1 cellular context compared by ENCODE assay signal in the genomic region with DNA sequence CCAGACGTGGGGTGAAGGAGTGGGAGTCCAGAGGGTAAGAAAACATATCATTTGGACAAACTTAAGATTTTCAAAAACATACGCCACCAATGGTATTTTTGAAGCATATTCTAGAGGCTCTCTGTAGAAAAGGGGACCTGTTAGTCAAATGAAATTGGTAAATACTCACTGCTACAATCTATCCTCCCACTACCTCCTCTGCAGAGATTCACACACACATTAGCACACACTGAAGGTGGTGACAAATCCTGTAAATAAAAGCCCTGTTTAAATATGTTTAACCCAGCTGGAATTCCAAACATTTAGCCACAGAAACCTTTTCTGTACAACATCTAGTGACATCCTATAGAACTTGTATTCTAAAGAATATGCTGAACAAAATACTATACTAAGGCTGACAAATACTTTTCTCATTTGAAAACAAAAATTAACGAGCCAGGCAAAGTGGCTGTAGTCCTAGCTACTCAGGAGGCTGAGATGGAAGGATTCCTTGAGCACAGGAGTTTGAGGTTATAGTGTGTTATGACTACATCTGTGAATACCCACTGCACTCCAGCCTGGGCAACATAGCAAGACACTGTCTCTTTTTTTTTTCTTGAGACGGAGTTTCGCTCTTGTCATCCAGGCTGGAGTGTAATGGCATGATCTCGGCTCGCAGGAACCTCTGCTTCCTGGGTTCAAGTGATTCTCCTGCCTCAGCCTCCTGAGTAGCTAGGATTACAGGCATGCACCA.
TF ChIP-seq lines count a peak whose summit lies in the region.

No MANE protein-coding gene starts in this region.

TF ChIP-seq in HepG2, 621 proteins besides CTCF, POLR2A, EP300 and RAD21 (continued from another document and continues in another):
- TF ChIP-seq, protein P1, sequence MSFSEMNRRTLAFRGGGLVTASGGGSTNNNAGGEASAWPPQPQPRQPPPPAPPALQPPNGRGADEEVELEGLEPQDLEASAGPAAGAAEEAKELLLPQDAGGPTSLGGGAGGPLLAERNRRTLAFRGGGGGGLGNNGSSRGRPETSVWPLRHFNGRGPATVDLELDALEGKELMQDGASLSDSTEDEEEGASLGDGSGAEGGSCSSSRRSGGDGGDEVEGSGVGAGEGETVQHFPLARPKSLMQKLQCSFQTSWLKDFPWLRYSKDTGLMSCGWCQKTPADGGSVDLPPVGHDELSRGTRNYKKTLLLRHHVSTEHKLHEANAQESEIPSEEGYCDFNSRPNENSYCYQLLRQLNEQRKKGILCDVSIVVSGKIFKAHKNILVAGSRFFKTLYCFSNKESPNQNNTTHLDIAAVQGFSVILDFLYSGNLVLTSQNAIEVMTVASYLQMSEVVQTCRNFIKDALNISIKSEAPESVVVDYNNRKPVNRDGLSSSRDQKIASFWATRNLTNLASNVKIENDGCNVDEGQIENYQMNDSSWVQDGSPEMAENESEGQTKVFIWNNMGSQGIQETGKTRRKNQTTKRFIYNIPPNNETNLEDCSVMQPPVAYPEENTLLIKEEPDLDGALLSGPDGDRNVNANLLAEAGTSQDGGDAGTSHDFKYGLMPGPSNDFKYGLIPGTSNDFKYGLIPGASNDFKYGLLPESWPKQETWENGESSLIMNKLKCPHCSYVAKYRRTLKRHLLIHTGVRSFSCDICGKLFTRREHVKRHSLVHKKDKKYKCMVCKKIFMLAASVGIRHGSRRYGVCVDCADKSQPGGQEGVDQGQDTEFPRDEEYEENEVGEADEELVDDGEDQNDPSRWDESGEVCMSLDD (CRISPR knock-in tag; IDR thresholded peaks at IDR 0.05; ENCODE audit: borderline replicate concordance): no peak
- peak; percentile 48; the same call in 1 of the 2 replicates for TF ChIP-seq TARDBP (CRISPR knock-in tag; IDR thresholded peaks at IDR 0.05)
- TF ChIP-seq, protein P2, sequence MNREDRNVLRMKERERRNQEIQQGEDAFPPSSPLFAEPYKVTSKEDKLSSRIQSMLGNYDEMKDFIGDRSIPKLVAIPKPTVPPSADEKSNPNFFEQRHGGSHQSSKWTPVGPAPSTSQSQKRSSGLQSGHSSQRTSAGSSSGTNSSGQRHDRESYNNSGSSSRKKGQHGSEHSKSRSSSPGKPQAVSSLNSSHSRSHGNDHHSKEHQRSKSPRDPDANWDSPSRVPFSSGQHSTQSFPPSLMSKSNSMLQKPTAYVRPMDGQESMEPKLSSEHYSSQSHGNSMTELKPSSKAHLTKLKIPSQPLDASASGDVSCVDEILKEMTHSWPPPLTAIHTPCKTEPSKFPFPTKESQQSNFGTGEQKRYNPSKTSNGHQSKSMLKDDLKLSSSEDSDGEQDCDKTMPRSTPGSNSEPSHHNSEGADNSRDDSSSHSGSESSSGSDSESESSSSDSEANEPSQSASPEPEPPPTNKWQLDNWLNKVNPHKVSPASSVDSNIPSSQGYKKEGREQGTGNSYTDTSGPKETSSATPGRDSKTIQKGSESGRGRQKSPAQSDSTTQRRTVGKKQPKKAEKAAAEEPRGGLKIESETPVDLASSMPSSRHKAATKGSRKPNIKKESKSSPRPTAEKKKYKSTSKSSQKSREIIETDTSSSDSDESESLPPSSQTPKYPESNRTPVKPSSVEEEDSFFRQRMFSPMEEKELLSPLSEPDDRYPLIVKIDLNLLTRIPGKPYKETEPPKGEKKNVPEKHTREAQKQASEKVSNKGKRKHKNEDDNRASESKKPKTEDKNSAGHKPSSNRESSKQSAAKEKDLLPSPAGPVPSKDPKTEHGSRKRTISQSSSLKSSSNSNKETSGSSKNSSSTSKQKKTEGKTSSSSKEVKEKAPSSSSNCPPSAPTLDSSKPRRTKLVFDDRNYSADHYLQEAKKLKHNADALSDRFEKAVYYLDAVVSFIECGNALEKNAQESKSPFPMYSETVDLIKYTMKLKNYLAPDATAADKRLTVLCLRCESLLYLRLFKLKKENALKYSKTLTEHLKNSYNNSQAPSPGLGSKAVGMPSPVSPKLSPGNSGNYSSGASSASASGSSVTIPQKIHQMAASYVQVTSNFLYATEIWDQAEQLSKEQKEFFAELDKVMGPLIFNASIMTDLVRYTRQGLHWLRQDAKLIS (CRISPR knock-in tag; IDR thresholded peaks at IDR 0.05): no peak
- TF ChIP-seq, protein P3, sequence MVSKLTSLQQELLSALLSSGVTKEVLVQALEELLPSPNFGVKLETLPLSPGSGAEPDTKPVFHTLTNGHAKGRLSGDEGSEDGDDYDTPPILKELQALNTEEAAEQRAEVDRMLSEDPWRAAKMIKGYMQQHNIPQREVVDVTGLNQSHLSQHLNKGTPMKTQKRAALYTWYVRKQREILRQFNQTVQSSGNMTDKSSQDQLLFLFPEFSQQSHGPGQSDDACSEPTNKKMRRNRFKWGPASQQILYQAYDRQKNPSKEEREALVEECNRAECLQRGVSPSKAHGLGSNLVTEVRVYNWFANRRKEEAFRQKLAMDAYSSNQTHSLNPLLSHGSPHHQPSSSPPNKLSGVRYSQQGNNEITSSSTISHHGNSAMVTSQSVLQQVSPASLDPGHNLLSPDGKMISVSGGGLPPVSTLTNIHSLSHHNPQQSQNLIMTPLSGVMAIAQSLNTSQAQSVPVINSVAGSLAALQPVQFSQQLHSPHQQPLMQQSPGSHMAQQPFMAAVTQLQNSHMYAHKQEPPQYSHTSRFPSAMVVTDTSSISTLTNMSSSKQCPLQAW (CRISPR knock-in tag; IDR thresholded peaks at IDR 0.05): no peak
- TF ChIP-seq, protein P4, sequence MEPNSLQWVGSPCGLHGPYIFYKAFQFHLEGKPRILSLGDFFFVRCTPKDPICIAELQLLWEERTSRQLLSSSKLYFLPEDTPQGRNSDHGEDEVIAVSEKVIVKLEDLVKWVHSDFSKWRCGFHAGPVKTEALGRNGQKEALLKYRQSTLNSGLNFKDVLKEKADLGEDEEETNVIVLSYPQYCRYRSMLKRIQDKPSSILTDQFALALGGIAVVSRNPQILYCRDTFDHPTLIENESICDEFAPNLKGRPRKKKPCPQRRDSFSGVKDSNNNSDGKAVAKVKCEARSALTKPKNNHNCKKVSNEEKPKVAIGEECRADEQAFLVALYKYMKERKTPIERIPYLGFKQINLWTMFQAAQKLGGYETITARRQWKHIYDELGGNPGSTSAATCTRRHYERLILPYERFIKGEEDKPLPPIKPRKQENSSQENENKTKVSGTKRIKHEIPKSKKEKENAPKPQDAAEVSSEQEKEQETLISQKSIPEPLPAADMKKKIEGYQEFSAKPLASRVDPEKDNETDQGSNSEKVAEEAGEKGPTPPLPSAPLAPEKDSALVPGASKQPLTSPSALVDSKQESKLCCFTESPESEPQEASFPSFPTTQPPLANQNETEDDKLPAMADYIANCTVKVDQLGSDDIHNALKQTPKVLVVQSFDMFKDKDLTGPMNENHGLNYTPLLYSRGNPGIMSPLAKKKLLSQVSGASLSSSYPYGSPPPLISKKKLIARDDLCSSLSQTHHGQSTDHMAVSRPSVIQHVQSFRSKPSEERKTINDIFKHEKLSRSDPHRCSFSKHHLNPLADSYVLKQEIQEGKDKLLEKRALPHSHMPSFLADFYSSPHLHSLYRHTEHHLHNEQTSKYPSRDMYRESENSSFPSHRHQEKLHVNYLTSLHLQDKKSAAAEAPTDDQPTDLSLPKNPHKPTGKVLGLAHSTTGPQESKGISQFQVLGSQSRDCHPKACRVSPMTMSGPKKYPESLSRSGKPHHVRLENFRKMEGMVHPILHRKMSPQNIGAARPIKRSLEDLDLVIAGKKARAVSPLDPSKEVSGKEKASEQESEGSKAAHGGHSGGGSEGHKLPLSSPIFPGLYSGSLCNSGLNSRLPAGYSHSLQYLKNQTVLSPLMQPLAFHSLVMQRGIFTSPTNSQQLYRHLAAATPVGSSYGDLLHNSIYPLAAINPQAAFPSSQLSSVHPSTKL (CRISPR knock-in tag; IDR thresholded peaks at IDR 0.05): peak; percentile 79
- no peak for TF ChIP-seq KDM1A (CRISPR knock-in tag; IDR thresholded peaks at IDR 0.05)
- TF ChIP-seq NFE2L1 (CRISPR knock-in tag; IDR thresholded peaks at IDR 0.05; ENCODE audit: borderline replicate concordance): no peak
- TF ChIP-seq MAF1 (CRISPR knock-in tag; IDR thresholded peaks at IDR 0.05; ENCODE audit: borderline replicate concordance): no peak
- TF ChIP-seq MIXL1 (CRISPR knock-in tag; IDR thresholded peaks at IDR 0.05): 0 out of 2 replicates have a peak, but pooled peaks have one; percentile 10
- TF ChIP-seq ATAD3A (CRISPR knock-in tag; IDR thresholded peaks at IDR 0.05): no peak
- no peak for TF ChIP-seq ZNF234 (CRISPR knock-in tag; conservative IDR thresholded peaks at IDR 0.05)
- TF ChIP-seq, protein P5, sequence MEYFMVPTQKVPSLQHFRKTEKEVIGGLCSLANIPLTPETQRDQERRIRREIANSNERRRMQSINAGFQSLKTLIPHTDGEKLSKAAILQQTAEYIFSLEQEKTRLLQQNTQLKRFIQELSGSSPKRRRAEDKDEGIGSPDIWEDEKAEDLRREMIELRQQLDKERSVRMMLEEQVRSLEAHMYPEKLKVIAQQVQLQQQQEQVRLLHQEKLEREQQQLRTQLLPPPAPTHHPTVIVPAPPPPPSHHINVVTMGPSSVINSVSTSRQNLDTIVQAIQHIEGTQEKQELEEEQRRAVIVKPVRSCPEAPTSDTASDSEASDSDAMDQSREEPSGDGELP (IDR thresholded peaks at IDR 0.05; ENCODE audit: borderline replicate concordance, low read depth): no peak
- TF ChIP-seq RFX5 (IDR thresholded peaks at IDR 0.05; ENCODE audit: low read depth, low read length): no peak
- TF ChIP-seq, protein P6, sequence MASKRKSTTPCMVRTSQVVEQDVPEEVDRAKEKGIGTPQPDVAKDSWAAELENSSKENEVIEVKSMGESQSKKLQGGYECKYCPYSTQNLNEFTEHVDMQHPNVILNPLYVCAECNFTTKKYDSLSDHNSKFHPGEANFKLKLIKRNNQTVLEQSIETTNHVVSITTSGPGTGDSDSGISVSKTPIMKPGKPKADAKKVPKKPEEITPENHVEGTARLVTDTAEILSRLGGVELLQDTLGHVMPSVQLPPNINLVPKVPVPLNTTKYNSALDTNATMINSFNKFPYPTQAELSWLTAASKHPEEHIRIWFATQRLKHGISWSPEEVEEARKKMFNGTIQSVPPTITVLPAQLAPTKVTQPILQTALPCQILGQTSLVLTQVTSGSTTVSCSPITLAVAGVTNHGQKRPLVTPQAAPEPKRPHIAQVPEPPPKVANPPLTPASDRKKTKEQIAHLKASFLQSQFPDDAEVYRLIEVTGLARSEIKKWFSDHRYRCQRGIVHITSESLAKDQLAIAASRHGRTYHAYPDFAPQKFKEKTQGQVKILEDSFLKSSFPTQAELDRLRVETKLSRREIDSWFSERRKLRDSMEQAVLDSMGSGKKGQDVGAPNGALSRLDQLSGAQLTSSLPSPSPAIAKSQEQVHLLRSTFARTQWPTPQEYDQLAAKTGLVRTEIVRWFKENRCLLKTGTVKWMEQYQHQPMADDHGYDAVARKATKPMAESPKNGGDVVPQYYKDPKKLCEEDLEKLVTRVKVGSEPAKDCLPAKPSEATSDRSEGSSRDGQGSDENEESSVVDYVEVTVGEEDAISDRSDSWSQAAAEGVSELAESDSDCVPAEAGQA (IDR thresholded peaks at IDR 0.05; ENCODE audit: low read depth): no peak
- TF ChIP-seq, protein P6 (CRISPR knock-in tag; IDR thresholded peaks at IDR 0.05; ENCODE audit: borderline replicate concordance): no peak
- TF ChIP-seq, protein P7, sequence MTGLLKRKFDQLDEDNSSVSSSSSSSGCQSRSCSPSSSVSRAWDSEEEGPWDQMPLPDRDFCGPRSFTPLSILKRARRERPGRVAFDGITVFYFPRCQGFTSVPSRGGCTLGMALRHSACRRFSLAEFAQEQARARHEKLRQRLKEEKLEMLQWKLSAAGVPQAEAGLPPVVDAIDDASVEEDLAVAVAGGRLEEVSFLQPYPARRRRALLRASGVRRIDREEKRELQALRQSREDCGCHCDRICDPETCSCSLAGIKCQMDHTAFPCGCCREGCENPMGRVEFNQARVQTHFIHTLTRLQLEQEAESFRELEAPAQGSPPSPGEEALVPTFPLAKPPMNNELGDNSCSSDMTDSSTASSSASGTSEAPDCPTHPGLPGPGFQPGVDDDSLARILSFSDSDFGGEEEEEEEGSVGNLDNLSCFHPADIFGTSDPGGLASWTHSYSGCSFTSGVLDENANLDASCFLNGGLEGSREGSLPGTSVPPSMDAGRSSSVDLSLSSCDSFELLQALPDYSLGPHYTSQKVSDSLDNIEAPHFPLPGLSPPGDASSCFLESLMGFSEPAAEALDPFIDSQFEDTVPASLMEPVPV (CRISPR knock-in tag; IDR thresholded peaks at IDR 0.05): 0 out of 2 replicates have a peak, but pooled peaks have one; percentile 31
- TF ChIP-seq, protein P8, sequence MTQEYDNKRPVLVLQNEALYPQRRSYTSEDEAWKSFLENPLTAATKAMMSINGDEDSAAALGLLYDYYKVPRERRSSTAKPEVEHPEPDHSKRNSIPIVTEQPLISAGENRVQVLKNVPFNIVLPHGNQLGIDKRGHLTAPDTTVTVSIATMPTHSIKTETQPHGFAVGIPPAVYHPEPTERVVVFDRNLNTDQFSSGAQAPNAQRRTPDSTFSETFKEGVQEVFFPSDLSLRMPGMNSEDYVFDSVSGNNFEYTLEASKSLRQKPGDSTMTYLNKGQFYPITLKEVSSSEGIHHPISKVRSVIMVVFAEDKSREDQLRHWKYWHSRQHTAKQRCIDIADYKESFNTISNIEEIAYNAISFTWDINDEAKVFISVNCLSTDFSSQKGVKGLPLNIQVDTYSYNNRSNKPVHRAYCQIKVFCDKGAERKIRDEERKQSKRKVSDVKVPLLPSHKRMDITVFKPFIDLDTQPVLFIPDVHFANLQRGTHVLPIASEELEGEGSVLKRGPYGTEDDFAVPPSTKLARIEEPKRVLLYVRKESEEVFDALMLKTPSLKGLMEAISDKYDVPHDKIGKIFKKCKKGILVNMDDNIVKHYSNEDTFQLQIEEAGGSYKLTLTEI (CRISPR knock-in tag; conservative IDR thresholded peaks at IDR 0.05): no peak
- no peak for TF ChIP-seq MBNL3 (CRISPR knock-in tag; conservative IDR thresholded peaks at IDR 0.05)
- no peak for TF ChIP-seq ZNF614 (CRISPR knock-in tag; IDR thresholded peaks at IDR 0.05; ENCODE audit: borderline replicate concordance)
- TF ChIP-seq ZNF121 (CRISPR knock-in tag; IDR thresholded peaks at IDR 0.05): peak; percentile 97
- TF ChIP-seq ZNF577 (CRISPR knock-in tag; IDR thresholded peaks at IDR 0.05; ENCODE audit: borderline replicate concordance, low read depth): no peak
- TF ChIP-seq, protein P9, sequence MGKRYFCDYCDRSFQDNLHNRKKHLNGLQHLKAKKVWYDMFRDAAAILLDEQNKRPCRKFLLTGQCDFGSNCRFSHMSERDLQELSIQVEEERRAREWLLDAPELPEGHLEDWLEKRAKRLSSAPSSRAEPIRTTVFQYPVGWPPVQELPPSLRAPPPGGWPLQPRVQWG (CRISPR knock-in tag; IDR thresholded peaks at IDR 0.05; ENCODE audit: borderline replicate concordance, low read depth): no peak
- TF ChIP-seq SIX1 (CRISPR knock-in tag; IDR thresholded peaks at IDR 0.05; ENCODE audit: borderline replicate concordance): no peak
- TF ChIP-seq HNRNPLL (IDR thresholded peaks at IDR 0.05; ENCODE audit: low read depth, low read length, poor library complexity, severe bottlenecking): no peak
